Comparison of ENCODE assay signal across 8 cellular contexts in genomic region chr18:55779461-55779710, GRCh38.
DNase-seq lines count a peak whose midpoint lies in the region; ATAC-seq and TF ChIP-seq lines count a peak whose summit lies in the region.

No MANE protein-coding gene starts in this region.

- H3K27ac Mint-ChIP-seq in activated CD4-positive, alpha-beta memory T cell treated with anti-CD3 and anti-CD28 coated beads for 36 hours = no peak overlapping the region

- H3K4me3 ChIP-seq in GM08714 (ENCODE audit: low read length) = peak overlapping the region; percentile 51; the same call in 1 of the 2 replicates

- peaks cover 31% of the 10 kb centered on the region for H3K27me3 Mint-ChIP-seq in activated CD4-positive, alpha-beta memory T cell treated with anti-CD3 and anti-CD28 coated beads for 36 hours

- DNase-seq in RPMI7951 (ENCODE audit: low read depth) = peak; percentile 72
- no peak for DNase-seq in Right ventricle myocardium superior
- DNase-seq in putamen (ENCODE audit: low spot score) = peak; percentile 30
- no peak for DNase-seq in HEK293T (ENCODE audit: extremely low spot score)
- no peak for DNase-seq in activated CD4-positive, alpha-beta memory T cell treated with anti-CD3 and anti-CD28 coated beads for 36 hours
- DNase-seq in activated naive CD4-positive, alpha-beta T cell treated with Interleukin-2 at 50 U/mL for 16 hours = no peak

- intact Hi-C loops in Right ventricle myocardium superior (cut with DNase I) = no loop called here
- intact Hi-C loops in activated CD4-positive, alpha-beta memory T cell treated with anti-CD3 and anti-CD28 coated beads for 36 hours (cut with micrococcal nuclease) = no loop called here

- no peak overlapping the region for H3K4me3 Mint-ChIP-seq in activated CD4-positive, alpha-beta memory T cell treated with anti-CD3 and anti-CD28 coated beads for 36 hours

- ATAC-seq in Right ventricle myocardium superior (ENCODE audit: poor library complexity) (peak; percentile 46), GM19023 (IDR thresholded peaks at IDR 0.05; ENCODE audit: unreplicated experiment) (no peak)

- H3K4me1 Mint-ChIP-seq in activated CD4-positive, alpha-beta memory T cell treated with anti-CD3 and anti-CD28 coated beads for 36 hours (ENCODE audit: low read depth) = no peaks in the 10 kb centered on the region

- no peaks in the 10 kb centered on the region for H3K9me3 Mint-ChIP-seq in activated CD4-positive, alpha-beta memory T cell treated with anti-CD3 and anti-CD28 coated beads for 36 hours

- CTCF ChIA-PET in HEK293T (lab: Yijun Ruan, JAX) = interaction anchor here (1.8 kb wide), 1 partner anchor 545 kb away, joined by 7 read pairs; no protein-coding TSS in a partner anchor
- CTCF ChIA-PET in activated CD4-positive, alpha-beta memory T cell treated with anti-CD3 and anti-CD28 coated beads for 36 hours (lab: Charles Lee) = no interaction called here

- H3K36me3 Mint-ChIP-seq in activated CD4-positive, alpha-beta memory T cell treated with anti-CD3 and anti-CD28 coated beads for 36 hours = no peaks in the 10 kb centered on the region

- POLR2A ChIA-PET in HEK293T (lab: Yijun Ruan, JAX) = no interaction called here
- POLR2A ChIA-PET in activated CD4-positive, alpha-beta memory T cell treated with anti-CD3 and anti-CD28 coated beads for 36 hours (lab: Charles Lee) = no interaction called here

TF ChIP-seq in HEK293T, 16 proteins besides CTCF, POLR2A, EP300 and RAD21:
- TF ChIP-seq ELF4 (IDR thresholded peaks at IDR 0.05) (no peak), NFRKB (IDR thresholded peaks at IDR 0.05) (no peak), FOXM1 (IDR thresholded peaks at IDR 0.05; ENCODE audit: borderline replicate concordance) (no peak), SUZ12 (IDR thresholded peaks at IDR 0.05) (no peak), CTBP1 (IDR thresholded peaks at IDR 0.05; ENCODE audit: borderline replicate concordance) (no peak), TARDBP (IDR thresholded peaks at IDR 0.05) (no peak), FOXA1 (IDR thresholded peaks at IDR 0.05) (no peak), FOXK2 (IDR thresholded peaks at IDR 0.05) (no peak), BHLHE40 (IDR thresholded peaks at IDR 0.05; ENCODE audit: borderline replicate concordance) (no peak), ZNF384 (IDR thresholded peaks at IDR 0.05) (no peak), L3MBTL2 (conservative IDR thresholded peaks at IDR 0.05) (no peak), SP1 (IDR thresholded peaks at IDR 0.05) (no peak), PKNOX1 (IDR thresholded peaks at IDR 0.05) (no peak), LEF1 (IDR thresholded peaks at IDR 0.05; ENCODE audit: borderline replicate concordance) (no peak), ARNT (IDR thresholded peaks at IDR 0.05) (no peak), HDGF (IDR thresholded peaks at IDR 0.05; ENCODE audit: borderline replicate concordance) (no peak)

Comparison
In these comparisons a context has a peak if more than half of its experiments do, and no peak if none do; other contexts are left out.
1. DNase-seq: peak in RPMI7951 (single experiment) and putamen (single experiment); none in Right ventricle myocardium superior (single experiment), HEK293T (single experiment), activated CD4-positive, alpha-beta memory T cell treated with anti-CD3 and anti-CD28 coated beads for 36 hours (single experiment) and activated naive CD4-positive, alpha-beta T cell treated with Interleukin-2 at 50 U/mL for 16 hours (single experiment).